In the genomic region with DNA sequence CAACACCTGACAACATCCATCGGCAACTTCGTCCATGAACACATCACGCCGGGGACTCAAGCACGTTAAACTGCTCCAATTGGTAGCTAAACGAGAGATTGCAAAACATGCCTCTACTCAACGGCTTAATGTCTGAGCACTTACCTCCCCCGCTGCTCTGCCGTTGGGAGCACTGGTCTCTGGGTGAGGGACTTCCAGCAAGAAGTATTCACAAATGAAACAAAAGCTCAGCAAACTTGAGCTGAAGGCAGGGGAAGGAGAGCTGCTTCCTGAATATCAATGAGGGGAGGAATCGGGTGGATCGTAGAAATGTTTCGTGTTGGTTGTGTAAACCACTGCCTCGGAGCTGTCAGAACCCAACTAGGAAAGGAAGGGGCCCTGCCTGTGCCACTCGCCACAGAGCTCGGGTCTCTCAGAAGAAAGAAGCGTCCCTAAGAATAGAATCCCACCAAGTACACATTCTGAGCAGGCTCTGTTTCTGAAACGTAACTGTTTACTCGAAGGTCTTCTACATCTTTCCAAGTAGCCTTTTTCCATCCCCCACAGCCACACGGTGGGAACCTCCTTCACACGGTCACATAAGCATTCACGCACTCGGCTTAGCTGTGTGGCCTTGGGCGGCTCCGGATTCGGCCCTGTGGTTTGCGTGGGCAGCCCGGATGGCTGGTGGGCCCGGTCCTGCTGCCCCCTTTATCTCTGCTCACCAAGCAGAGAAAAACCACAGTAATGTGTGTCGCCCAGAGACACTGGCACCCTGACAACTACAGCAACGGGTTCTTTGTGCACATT, we compare ENCODE assay signal across 1 cellular context.
A peak's percentile ranks its signal among the peaks of the same experiment; 100 is the strongest.
TF ChIP-seq lines count a peak whose summit lies in the region.

A gene (minus strand): TSS at position 216 of the 789 bp plus-strand sequence. CDS start 524 bp downstream, outside the sequence.

TF ChIP-seq in K562, 482 proteins besides CTCF, POLR2A, EP300 and RAD21 (continued from another document):
- TF ChIP-seq, protein P1, sequence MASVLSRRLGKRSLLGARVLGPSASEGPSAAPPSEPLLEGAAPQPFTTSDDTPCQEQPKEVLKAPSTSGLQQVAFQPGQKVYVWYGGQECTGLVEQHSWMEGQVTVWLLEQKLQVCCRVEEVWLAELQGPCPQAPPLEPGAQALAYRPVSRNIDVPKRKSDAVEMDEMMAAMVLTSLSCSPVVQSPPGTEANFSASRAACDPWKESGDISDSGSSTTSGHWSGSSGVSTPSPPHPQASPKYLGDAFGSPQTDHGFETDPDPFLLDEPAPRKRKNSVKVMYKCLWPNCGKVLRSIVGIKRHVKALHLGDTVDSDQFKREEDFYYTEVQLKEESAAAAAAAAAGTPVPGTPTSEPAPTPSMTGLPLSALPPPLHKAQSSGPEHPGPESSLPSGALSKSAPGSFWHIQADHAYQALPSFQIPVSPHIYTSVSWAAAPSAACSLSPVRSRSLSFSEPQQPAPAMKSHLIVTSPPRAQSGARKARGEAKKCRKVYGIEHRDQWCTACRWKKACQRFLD (CRISPR knock-in tag; IDR thresholded peaks at IDR 0.05), result peak; percentile 68; the same call in 1 of the 2 replicates
- TF ChIP-seq, protein P2, sequence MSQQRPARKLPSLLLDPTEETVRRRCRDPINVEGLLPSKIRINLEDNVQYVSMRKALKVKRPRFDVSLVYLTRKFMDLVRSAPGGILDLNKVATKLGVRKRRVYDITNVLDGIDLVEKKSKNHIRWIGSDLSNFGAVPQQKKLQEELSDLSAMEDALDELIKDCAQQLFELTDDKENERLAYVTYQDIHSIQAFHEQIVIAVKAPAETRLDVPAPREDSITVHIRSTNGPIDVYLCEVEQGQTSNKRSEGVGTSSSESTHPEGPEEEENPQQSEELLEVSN (IDR thresholded peaks at IDR 0.05; ENCODE audit: borderline replicate concordance in 1 of 2, extremely low read depth in 1 of 2, insufficient read depth in 1 of 2, insufficient read length in 1 of 2, low read depth in 1 of 2, low read length in 1 of 2, poor library complexity in 1 of 2, severe bottlenecking in 1 of 2), result peak in 1 of 2 experiments; percentile 20
- TF ChIP-seq ZNF263 (CRISPR knock-in tag; IDR thresholded peaks at IDR 0.05; ENCODE audit: borderline replicate concordance), result peak; percentile 74
- TF ChIP-seq, protein P3, sequence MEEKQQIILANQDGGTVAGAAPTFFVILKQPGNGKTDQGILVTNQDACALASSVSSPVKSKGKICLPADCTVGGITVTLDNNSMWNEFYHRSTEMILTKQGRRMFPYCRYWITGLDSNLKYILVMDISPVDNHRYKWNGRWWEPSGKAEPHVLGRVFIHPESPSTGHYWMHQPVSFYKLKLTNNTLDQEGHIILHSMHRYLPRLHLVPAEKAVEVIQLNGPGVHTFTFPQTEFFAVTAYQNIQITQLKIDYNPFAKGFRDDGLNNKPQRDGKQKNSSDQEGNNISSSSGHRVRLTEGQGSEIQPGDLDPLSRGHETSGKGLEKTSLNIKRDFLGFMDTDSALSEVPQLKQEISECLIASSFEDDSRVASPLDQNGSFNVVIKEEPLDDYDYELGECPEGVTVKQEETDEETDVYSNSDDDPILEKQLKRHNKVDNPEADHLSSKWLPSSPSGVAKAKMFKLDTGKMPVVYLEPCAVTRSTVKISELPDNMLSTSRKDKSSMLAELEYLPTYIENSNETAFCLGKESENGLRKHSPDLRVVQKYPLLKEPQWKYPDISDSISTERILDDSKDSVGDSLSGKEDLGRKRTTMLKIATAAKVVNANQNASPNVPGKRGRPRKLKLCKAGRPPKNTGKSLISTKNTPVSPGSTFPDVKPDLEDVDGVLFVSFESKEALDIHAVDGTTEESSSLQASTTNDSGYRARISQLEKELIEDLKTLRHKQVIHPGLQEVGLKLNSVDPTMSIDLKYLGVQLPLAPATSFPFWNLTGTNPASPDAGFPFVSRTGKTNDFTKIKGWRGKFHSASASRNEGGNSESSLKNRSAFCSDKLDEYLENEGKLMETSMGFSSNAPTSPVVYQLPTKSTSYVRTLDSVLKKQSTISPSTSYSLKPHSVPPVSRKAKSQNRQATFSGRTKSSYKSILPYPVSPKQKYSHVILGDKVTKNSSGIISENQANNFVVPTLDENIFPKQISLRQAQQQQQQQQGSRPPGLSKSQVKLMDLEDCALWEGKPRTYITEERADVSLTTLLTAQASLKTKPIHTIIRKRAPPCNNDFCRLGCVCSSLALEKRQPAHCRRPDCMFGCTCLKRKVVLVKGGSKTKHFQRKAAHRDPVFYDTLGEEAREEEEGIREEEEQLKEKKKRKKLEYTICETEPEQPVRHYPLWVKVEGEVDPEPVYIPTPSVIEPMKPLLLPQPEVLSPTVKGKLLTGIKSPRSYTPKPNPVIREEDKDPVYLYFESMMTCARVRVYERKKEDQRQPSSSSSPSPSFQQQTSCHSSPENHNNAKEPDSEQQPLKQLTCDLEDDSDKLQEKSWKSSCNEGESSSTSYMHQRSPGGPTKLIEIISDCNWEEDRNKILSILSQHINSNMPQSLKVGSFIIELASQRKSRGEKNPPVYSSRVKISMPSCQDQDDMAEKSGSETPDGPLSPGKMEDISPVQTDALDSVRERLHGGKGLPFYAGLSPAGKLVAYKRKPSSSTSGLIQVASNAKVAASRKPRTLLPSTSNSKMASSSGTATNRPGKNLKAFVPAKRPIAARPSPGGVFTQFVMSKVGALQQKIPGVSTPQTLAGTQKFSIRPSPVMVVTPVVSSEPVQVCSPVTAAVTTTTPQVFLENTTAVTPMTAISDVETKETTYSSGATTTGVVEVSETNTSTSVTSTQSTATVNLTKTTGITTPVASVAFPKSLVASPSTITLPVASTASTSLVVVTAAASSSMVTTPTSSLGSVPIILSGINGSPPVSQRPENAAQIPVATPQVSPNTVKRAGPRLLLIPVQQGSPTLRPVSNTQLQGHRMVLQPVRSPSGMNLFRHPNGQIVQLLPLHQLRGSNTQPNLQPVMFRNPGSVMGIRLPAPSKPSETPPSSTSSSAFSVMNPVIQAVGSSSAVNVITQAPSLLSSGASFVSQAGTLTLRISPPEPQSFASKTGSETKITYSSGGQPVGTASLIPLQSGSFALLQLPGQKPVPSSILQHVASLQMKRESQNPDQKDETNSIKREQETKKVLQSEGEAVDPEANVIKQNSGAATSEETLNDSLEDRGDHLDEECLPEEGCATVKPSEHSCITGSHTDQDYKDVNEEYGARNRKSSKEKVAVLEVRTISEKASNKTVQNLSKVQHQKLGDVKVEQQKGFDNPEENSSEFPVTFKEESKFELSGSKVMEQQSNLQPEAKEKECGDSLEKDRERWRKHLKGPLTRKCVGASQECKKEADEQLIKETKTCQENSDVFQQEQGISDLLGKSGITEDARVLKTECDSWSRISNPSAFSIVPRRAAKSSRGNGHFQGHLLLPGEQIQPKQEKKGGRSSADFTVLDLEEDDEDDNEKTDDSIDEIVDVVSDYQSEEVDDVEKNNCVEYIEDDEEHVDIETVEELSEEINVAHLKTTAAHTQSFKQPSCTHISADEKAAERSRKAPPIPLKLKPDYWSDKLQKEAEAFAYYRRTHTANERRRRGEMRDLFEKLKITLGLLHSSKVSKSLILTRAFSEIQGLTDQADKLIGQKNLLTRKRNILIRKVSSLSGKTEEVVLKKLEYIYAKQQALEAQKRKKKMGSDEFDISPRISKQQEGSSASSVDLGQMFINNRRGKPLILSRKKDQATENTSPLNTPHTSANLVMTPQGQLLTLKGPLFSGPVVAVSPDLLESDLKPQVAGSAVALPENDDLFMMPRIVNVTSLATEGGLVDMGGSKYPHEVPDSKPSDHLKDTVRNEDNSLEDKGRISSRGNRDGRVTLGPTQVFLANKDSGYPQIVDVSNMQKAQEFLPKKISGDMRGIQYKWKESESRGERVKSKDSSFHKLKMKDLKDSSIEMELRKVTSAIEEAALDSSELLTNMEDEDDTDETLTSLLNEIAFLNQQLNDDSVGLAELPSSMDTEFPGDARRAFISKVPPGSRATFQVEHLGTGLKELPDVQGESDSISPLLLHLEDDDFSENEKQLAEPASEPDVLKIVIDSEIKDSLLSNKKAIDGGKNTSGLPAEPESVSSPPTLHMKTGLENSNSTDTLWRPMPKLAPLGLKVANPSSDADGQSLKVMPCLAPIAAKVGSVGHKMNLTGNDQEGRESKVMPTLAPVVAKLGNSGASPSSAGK (IDR thresholded peaks at IDR 0.05), result peak; percentile 54
- TF ChIP-seq COPS2 (conservative IDR thresholded peaks at IDR 0.05), result no peak
- peak; percentile 71; the same call in 1 of the 2 replicates for TF ChIP-seq EGR1 (conservative IDR thresholded peaks at IDR 0.05)
- TF ChIP-seq IFI16 (CRISPR knock-in tag; IDR thresholded peaks at IDR 0.05), result no peak
- TF ChIP-seq, protein P4, sequence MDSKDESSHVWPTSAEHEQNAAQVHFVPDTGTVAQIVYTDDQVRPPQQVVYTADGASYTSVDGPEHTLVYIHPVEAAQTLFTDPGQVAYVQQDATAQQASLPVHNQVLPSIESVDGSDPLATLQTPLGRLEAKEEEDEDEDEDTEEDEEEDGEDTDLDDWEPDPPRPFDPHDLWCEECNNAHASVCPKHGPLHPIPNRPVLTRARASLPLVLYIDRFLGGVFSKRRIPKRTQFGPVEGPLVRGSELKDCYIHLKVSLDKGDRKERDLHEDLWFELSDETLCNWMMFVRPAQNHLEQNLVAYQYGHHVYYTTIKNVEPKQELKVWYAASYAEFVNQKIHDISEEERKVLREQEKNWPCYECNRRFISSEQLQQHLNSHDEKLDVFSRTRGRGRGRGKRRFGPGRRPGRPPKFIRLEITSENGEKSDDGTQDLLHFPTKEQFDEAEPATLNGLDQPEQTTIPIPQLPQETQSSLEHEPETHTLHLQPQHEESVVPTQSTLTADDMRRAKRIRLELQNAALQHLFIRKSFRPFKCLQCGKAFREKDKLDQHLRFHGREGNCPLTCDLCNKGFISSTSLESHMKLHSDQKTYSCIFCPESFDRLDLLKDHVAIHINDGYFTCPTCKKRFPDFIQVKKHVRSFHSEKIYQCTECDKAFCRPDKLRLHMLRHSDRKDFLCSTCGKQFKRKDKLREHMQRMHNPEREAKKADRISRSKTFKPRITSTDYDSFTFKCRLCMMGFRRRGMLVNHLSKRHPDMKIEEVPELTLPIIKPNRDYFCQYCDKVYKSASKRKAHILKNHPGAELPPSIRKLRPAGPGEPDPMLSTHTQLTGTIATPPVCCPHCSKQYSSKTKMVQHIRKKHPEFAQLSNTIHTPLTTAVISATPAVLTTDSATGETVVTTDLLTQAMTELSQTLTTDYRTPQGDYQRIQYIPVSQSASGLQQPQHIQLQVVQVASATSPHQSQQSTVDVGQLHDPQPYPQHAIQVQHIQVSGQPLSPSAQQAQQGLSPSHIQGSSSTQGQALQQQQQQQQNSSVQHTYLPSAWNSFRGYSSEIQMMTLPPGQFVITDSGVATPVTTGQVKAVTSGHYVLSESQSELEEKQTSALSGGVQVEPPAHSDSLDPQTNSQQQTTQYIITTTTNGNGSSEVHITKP (IDR thresholded peaks at IDR 0.05; ENCODE audit: partially characterized antibody), result peak; percentile 35
- no peak for TF ChIP-seq PHTF2 (CRISPR knock-in tag; IDR thresholded peaks at IDR 0.05)
- TF ChIP-seq CEBPG (CRISPR knock-in tag; IDR thresholded peaks at IDR 0.05), result no peak
- peak in 1 of 2 experiments; percentile 37; a peak in 1 of 4 replicates for TF ChIP-seq CEBPG (tag; conservative IDR thresholded peaks at IDR 0.05 in 1 of 2, IDR thresholded peaks at IDR 0.05 in 1 of 2)
